ENCODE assay signal across 10 cellular contexts in the genomic region with DNA sequence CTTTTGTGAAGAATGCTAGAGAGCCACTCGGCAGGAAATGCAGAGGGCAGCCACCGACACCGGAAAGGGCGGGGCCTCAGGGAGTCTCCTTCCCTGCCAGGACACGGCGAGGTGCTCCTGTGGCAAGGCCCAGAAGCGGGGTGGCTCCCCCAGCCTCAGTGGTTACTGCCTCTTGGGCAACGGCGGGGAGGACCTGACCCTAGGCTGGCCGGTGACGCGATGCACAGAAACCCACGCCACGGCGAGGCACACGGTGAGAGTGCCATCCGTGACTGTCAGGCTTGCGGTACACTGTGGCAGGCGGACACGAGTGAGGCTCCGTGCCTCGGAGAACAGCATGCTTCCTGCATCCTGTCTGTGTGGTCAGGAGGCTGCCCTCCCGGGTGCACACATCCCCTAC. TPM values are rescaled to one million over a fixed set of nuclear protein-coding genes. Genes with fewer than 3 reads are reported as not detected.
DNase-seq lines count a peak whose midpoint lies in the region; FAIRE-seq and TF ChIP-seq lines count a peak whose summit lies in the region.
"Had no signal": no experiment of that assay in that cellular context is flagged by ENCODE, and none has a peak within 500 bp of the region (broad histone marks: within the 10 kb centered on the region; RNA-seq: fewer than 3 reads in every experiment).

No MANE protein-coding gene starts in this region.

- H3K27ac ChIP-seq in kidney (ENCODE audit: low read depth in 2 of 2, low read length in 2 of 2) (no peak overlapping the region), thyroid gland (peak overlapping the region in 1 of 3 donors; percentile 29)

- TF ChIP-seq POLR2A in thyroid gland (IDR thresholded peaks at IDR 0.05) = no peak

- intact Hi-C loops in kidney (cut with DNase I) (no loop called here), thyroid gland (cut with DNase I) (no loop called here)

- TF ChIP-seq CTCF in kidney (IDR thresholded peaks at IDR 0.05; ENCODE audit: borderline replicate concordance, extremely low read depth, insufficient read depth) = no peak
- no peak for TF ChIP-seq CTCF in thyroid gland (IDR thresholded peaks at IDR 0.05)

- no peaks in the 10 kb centered on the region for H3K27me3 ChIP-seq in thyroid gland
- H3K27me3 ChIP-seq: heart right ventricle had no signal

- H3K4me3 ChIP-seq in kidney (ENCODE audit: low read length in 2 of 2) (no peak overlapping the region), thyroid gland (replicated peaks in 1 of 3) (no peak overlapping the region)
- H3K4me3 ChIP-seq: heart right ventricle had no signal

- H3K36me3 ChIP-seq in kidney (ENCODE audit: control insufficient read depth in 1 of 2, insufficient read depth in 2 of 2, low read length in 2 of 2) (peaks cover 47 to 67% of the 10 kb centered on the region in 2 donors), thyroid gland (peaks cover 26 to 35% of the 10 kb centered on the region in 2 donors)

- H3K4me1 ChIP-seq in kidney (ENCODE audit: control insufficient read depth in 1 of 2, insufficient read depth in 1 of 2, low read depth in 1 of 2, low read length in 2 of 2) (no peaks in the 10 kb centered on the region), thyroid gland (peaks cover 17 to 22% of the 10 kb centered on the region in 2 donors)

- peak; percentile 29 for DNase-seq in T-helper 22 cell (ENCODE audit: low read depth)
- DNase-seq in activated T-helper 1 cell treated with Interleukin-2 at 50 U/mL for 16 hours (ENCODE audit: low read depth) = peak; percentile 24
- peak; percentile 75 for DNase-seq in kidney
- DNase-seq in stimulated activated CD8-positive, alpha-beta memory T cell treated with anti-CD3 and anti-CD28 coated beads, Interleukin-7, amount 100 ng/mL, for 4 hours (ENCODE audit: low read depth in 2 of 2) = peak; percentile 21 to 37
- no peak for DNase-seq in NCI-H446 treated with DMSO at 0.1 percent for 48 hours (lab: John Stamatoyannopoulos, UW)
- no peak for DNase-seq in NAMALWA (ENCODE audit: low spot score)
- DNase-seq in D341Med (ENCODE audit: low spot score) = no peak
- no peak for DNase-seq in thyroid gland
- DNase-seq: small intestine had no signal

- no peak overlapping the region for H3K9ac ChIP-seq in kidney (ENCODE audit: low read length in 2 of 2)

- WGBS in thyroid gland, 2 donors = 79 to 84% methylated on average over 12 to 16 of the region's 23 CpGs

- FAIRE-seq in kidney (lab: Jason Lieb, UNC) = no peak
- FAIRE-seq: small intestine had no signal

- H3K9me3 ChIP-seq in kidney (ENCODE audit: control insufficient read depth in 1 of 2, low read length in 2 of 2) = no peaks in the 10 kb centered on the region
- H3K9me3 ChIP-seq in thyroid gland = no peaks in the 10 kb centered on the region
- H3K9me3 ChIP-seq: heart right ventricle had no signal

RNA-seq across cellular contexts. Expression of gene ZAP70, which starts 47.8 kb away (rescaled TPM):
- total RNA-seq in kidney = 15.0 TPM
- polyA plus RNA-seq in kidney (ENCODE audit: insufficient read depth, low read depth, low replicate concordance) = 0.37 TPM
- 1 to 10 TPM; 4.0 to 7.6 (median 4.4) TPM for total RNA-seq in thyroid gland

Comparison
In these comparisons a context has a peak if more than half of its experiments do, and no peak if none do; other contexts are left out.
1. DNase-seq: peak in T-helper 22 cell (single experiment), activated T-helper 1 cell treated with Interleukin-2 at 50 U/mL for 16 hours (single experiment), kidney (single experiment) and stimulated activated CD8-positive, alpha-beta memory T cell treated with anti-CD3 and anti-CD28 coated beads, Interleukin-7, amount 100 ng/mL, for 4 hours (2 of 2); none in NCI-H446 treated with DMSO at 0.1 percent for 48 hours (single experiment), NAMALWA (single experiment), D341Med (single experiment) and thyroid gland (0 of 2).